1 cellular context compared by ENCODE assay signal in genomic region chr2:88125924-88126771, GRCh38.
TF ChIP-seq lines count a peak whose summit lies in the region.

No MANE protein-coding gene starts in this region.

TF ChIP-seq in IMR-90, 13 proteins besides CTCF, POLR2A, EP300 and RAD21 (continued from another document):
- TF ChIP-seq CEBPB (IDR thresholded peaks at IDR 0.05; ENCODE audit: low read depth, low read length): no peak
- no peak for TF ChIP-seq RFX5 (IDR thresholded peaks at IDR 0.05; ENCODE audit: low read depth, low read length)
- TF ChIP-seq MXI1 (IDR thresholded peaks at IDR 0.05; ENCODE audit: borderline replicate concordance, low read depth, low read length): no peak
- TF ChIP-seq USF2 (IDR thresholded peaks at IDR 0.05; ENCODE audit: low read depth, low read length): no peak
- no peak for TF ChIP-seq MAZ (IDR thresholded peaks at IDR 0.05; ENCODE audit: borderline replicate concordance, low read depth, low read length)
TF ChIP-seq in IMR-90: peak in this region for 0.
